24 cellular contexts compared by ENCODE assay signal in the genomic region with DNA sequence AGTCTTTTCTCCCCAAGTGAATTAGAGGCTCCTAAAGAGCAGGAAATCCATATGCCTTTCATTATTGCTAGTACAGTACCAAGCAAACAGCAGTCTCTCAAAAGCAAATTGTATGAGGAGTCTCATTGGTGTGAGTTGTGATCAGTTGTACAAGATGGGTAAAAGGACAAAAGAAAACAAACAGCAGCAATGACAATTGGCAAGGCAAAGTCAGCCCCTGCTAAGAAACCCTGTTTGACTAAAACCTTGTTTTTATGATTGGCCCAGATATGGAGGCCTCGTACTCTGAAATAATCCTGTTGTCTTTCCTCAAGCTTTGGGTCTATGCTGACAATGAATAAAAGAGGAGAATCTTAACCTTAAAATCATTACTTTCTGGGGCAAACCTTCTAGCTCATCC.
DNase-seq lines count a peak whose midpoint lies in the region; ATAC-seq and TF ChIP-seq lines count a peak whose summit lies in the region.
"Had no signal": no experiment of that assay in that cellular context is flagged by ENCODE, and none has a peak within 500 bp of the region (broad histone marks: within the 10 kb centered on the region; RNA-seq: fewer than 3 reads in every experiment).

No MANE protein-coding gene starts in this region.

- DNase-seq in SK-N-SH, result no peak
- DNase-seq in glutamatergic neuron, result no peak
- DNase-seq in osteocyte (ENCODE audit: extremely low spot score, unreplicated experiment), result no peak
- DNase-seq in Calu3, result no peak
- DNase-seq in lower leg skin (ENCODE audit: low spot score in 2 of 2), result no peak
- DNase-seq in activated T-helper 2 cell treated with anti-CD3 and anti-CD28 coated beads, Interferon-gamma antibody, Interleukin-2, Interleukin-4, amounts not matched to agents 10 μg/mL and 5 μg/mL and 100 μg/mL, durations not matched to agents 14 hours and 24 hours and 36 hours (ENCODE audit: low spot score), result no peak
- DNase-seq: Caco-2; CD4-positive, CD25-positive, alpha-beta regulatory T cell; CD8-positive, alpha-beta T cell; DMS 273 treated with DMSO at 0.1 percent for 48 hours; DMS79; EL; GDM1; H9; HFFc6 had no signal

- 93% methylated on average over 1 of the region's 1 CpG for WGBS in SK-N-SH (ENCODE audit: low lambda C conversion rate)
- 85 to 96% methylated on average over 1 of the region's 1 CpG for WGBS in lower leg skin, 2 donors

- H4K20me1 ChIP-seq in SK-N-SH (ENCODE audit: insufficient read depth), result no peaks in the 10 kb centered on the region
- H4K20me1 ChIP-seq: BLaER1 had no signal

- H3K27ac Mint-ChIP-seq in glutamatergic neuron (ENCODE audit: unreplicated experiment) (peak overlapping the region; percentile 65), osteocyte (ENCODE audit: unreplicated experiment) (peak overlapping the region; percentile 50), Calu3 (ENCODE audit: unreplicated experiment) (no peak overlapping the region)
- no peak overlapping the region for H3K27ac Mint-ChIP-seq in activated T-helper 2 cell treated with anti-CD3 and anti-CD28 coated beads, Interferon-gamma antibody, Interleukin-2, Interleukin-4, amounts not matched to agents 10 μg/mL and 5 μg/mL and 100 μg/mL, durations not matched to agents 14 hours and 24 hours and 36 hours
- H3K27ac Mint-ChIP-seq: B cell; CD4-positive, CD25-positive, alpha-beta regulatory T cell; CD8-positive, alpha-beta T cell; GM23338; H9 had no signal

- H3K36me3 ChIP-seq in SK-N-SH (replicated peaks in 1 of 2; ENCODE audit: control insufficient read depth in 1 of 2, insufficient read depth in 2 of 2, low read length in 1 of 2), result no peaks in the 10 kb centered on the region
- H3K36me3 ChIP-seq: BLaER1 had no signal

- H3K27me3 Mint-ChIP-seq in glutamatergic neuron (ENCODE audit: unreplicated experiment) (peaks cover 17% of the 10 kb centered on the region), osteocyte (ENCODE audit: unreplicated experiment) (no peaks in the 10 kb centered on the region), Calu3 (ENCODE audit: unreplicated experiment) (peaks cover 35% of the 10 kb centered on the region)
- H3K27me3 Mint-ChIP-seq in activated T-helper 2 cell treated with anti-CD3 and anti-CD28 coated beads, Interferon-gamma antibody, Interleukin-2, Interleukin-4, amounts not matched to agents 10 μg/mL and 5 μg/mL and 100 μg/mL, durations not matched to agents 14 hours and 24 hours and 36 hours (ENCODE audit: low read depth), result peaks cover 68% of the 10 kb centered on the region

- POLR2A ChIA-PET in SK-N-SH (lab: Yijun Ruan, JAX), result no interaction called here

- H3F3A ChIP-seq in SK-N-SH (replicated peaks; ENCODE audit: insufficient read depth), result peaks cover 39% of the 10 kb centered on the region

- no peak for ATAC-seq in SK-N-SH treated with all-trans-retinoic acid at 6 μM for 48 hours
- ATAC-seq in GM19328 (IDR thresholded peaks at IDR 0.05; ENCODE audit: unreplicated experiment), result no peak
- ATAC-seq: CD8-positive, alpha-beta T cell; GM12878; GM23338; HCT116 had no signal

- H3K4me3 ChIP-seq in SK-N-SH (ENCODE audit: low read depth in 2 of 2, low read length in 1 of 2) (no peak overlapping the region), lower leg skin (ENCODE audit: low read depth, poor library complexity, severe bottlenecking) (no peak overlapping the region)
- H3K4me3 ChIP-seq: BLaER1, GM12878, GM23338 had no signal

- H3K4me1 Mint-ChIP-seq in glutamatergic neuron (ENCODE audit: low read depth, unreplicated experiment), result peaks cover 25% of the 10 kb centered on the region
- H3K4me1 Mint-ChIP-seq in osteocyte (ENCODE audit: unreplicated experiment), result peaks cover 50% of the 10 kb centered on the region
- peaks cover 5% of the 10 kb centered on the region for H3K4me1 Mint-ChIP-seq in Calu3 (ENCODE audit: low read depth, unreplicated experiment)
- H3K4me1 Mint-ChIP-seq in activated T-helper 2 cell treated with anti-CD3 and anti-CD28 coated beads, Interferon-gamma antibody, Interleukin-2, Interleukin-4, amounts not matched to agents 10 μg/mL and 5 μg/mL and 100 μg/mL, durations not matched to agents 14 hours and 24 hours and 36 hours (ENCODE audit: low read depth), result no peaks in the 10 kb centered on the region

- no peak overlapping the region; a peak in 1 of 4 replicates for H3K27ac ChIP-seq in SK-N-SH (ENCODE audit: low read depth in 2 of 2, low read length in 1 of 2)
- H3K27ac ChIP-seq: 22Rv1, BLaER1, C4-2B had no signal

- no peaks in the 10 kb centered on the region for H3K9me2 ChIP-seq in SK-N-SH

- H3K4me3 Mint-ChIP-seq in glutamatergic neuron (ENCODE audit: unreplicated experiment) (peak overlapping the region; percentile 43), osteocyte (ENCODE audit: unreplicated experiment) (no peak overlapping the region), Calu3 (ENCODE audit: low read depth, unreplicated experiment) (no peak overlapping the region)
- no peak overlapping the region for H3K4me3 Mint-ChIP-seq in activated T-helper 2 cell treated with anti-CD3 and anti-CD28 coated beads, Interferon-gamma antibody, Interleukin-2, Interleukin-4, amounts not matched to agents 10 μg/mL and 5 μg/mL and 100 μg/mL, durations not matched to agents 14 hours and 24 hours and 36 hours (ENCODE audit: low read depth)
- H3K4me3 Mint-ChIP-seq: B cell; CD4-positive, CD25-positive, alpha-beta regulatory T cell; CD8-positive, alpha-beta T cell; GM23338; H9; HFFc6 had no signal

- H3K9ac ChIP-seq in SK-N-SH, result no peak overlapping the region
- H3K9ac ChIP-seq: BLaER1 had no signal

- TF ChIP-seq EP300 in SK-N-SH (IDR thresholded peaks at IDR 0.05; ENCODE audit: borderline replicate concordance in 1 of 2, low read depth in 1 of 2, low read length in 1 of 2), result no peak

- H3K9me3 Mint-ChIP-seq in glutamatergic neuron (ENCODE audit: unreplicated experiment) (peaks cover 4% of the 10 kb centered on the region), osteocyte (ENCODE audit: unreplicated experiment) (peaks cover 7% of the 10 kb centered on the region), Calu3 (ENCODE audit: low read depth, unreplicated experiment) (no peaks in the 10 kb centered on the region)
- peaks cover 5% of the 10 kb centered on the region for H3K9me3 Mint-ChIP-seq in activated T-helper 2 cell treated with anti-CD3 and anti-CD28 coated beads, Interferon-gamma antibody, Interleukin-2, Interleukin-4, amounts not matched to agents 10 μg/mL and 5 μg/mL and 100 μg/mL, durations not matched to agents 14 hours and 24 hours and 36 hours

- no TSS peak for BruUV-seq in Calu3 (replicated peaks; lab: Mats Ljungman, UMichigan)

- no peaks in the 10 kb centered on the region for H3K27me3 ChIP-seq in SK-N-SH (ENCODE audit: insufficient read depth)
- H3K27me3 ChIP-seq: BLaER1 had no signal

- H3K9me3 ChIP-seq in SK-N-SH, result 0 out of 2 replicates have a peak, but pooled peaks cover under 1% of the 10 kb centered on the region

- TF ChIP-seq POLR2A in lower leg skin (IDR thresholded peaks at IDR 0.05), result no peak

- no peak overlapping the region for H3K4me2 ChIP-seq in SK-N-SH
- H3K4me2 ChIP-seq: BLaER1 had no signal

- intact Hi-C loops in Calu3 (cut with micrococcal nuclease; ENCODE audit: unreplicated experiment), result no loop called here
- intact Hi-C loops in lower leg skin (cut with DNase I; ENCODE audit: low total_unique reads), result no loop called here
- intact Hi-C loops in activated T-helper 2 cell treated with anti-CD3 and anti-CD28 coated beads, Interferon-gamma antibody, Interleukin-2, Interleukin-4, amounts not matched to agents 10 μg/mL and 5 μg/mL and 100 μg/mL, durations not matched to agents 14 hours and 24 hours and 36 hours (cut with micrococcal nuclease), result loop anchor here (5.0 kb wide), 1 partner anchor 66 kb away; no protein-coding TSS in a partner anchor

- TF ChIP-seq RAD21 in SK-N-SH (IDR thresholded peaks at IDR 0.05; ENCODE audit: low read length), result no peak

- H2AFZ ChIP-seq in SK-N-SH (ENCODE audit: low read depth), result peak overlapping the region; percentile 2; the same call in 1 of the 2 replicates
- H2AFZ ChIP-seq: GM23338 had no signal

- CTCF ChIA-PET in SK-N-SH (lab: Yijun Ruan, JAX), result interaction anchor here (0.9 to 1.0 kb wide), 2 partner anchors 8 to 163 kb away, joined by 3 to 4 read pairs; no protein-coding TSS in a partner anchor
- CTCF ChIA-PET in Calu3 (lab: Charles Lee), result no interaction called here

- TF ChIP-seq CTCF in SK-N-SH (IDR thresholded peaks at IDR 0.05) (no peak), glutamatergic neuron (IDR thresholded peaks at IDR 0.05; ENCODE audit: partially characterized antibody, unreplicated experiment) (no peak), osteocyte (IDR thresholded peaks at IDR 0.05) (no peak), Calu3 (IDR thresholded peaks at IDR 0.05; ENCODE audit: unreplicated experiment) (no peak), lower leg skin (IDR thresholded peaks at IDR 0.05) (no peak)

- H3K36me3 Mint-ChIP-seq in glutamatergic neuron (ENCODE audit: unreplicated experiment) (peaks cover 10% of the 10 kb centered on the region), osteocyte (ENCODE audit: unreplicated experiment) (peaks cover 2% of the 10 kb centered on the region), Calu3 (ENCODE audit: insufficient read depth, unreplicated experiment) (no peaks in the 10 kb centered on the region)
- peaks cover 12% of the 10 kb centered on the region for H3K36me3 Mint-ChIP-seq in activated T-helper 2 cell treated with anti-CD3 and anti-CD28 coated beads, Interferon-gamma antibody, Interleukin-2, Interleukin-4, amounts not matched to agents 10 μg/mL and 5 μg/mL and 100 μg/mL, durations not matched to agents 14 hours and 24 hours and 36 hours (ENCODE audit: low read depth)
- H3K36me3 Mint-ChIP-seq: CD8-positive, alpha-beta T cell had no signal

- H3K4me1 ChIP-seq in SK-N-SH (ENCODE audit: control insufficient read depth in 1 of 2, insufficient read depth in 2 of 2, low read depth in 1 of 2, low read length in 1 of 2), result peaks cover 0 to 25% of the 10 kb centered on the region in 2 experiments
- H3K4me1 ChIP-seq: BLaER1, Caco-2 had no signal

- H3K79me2 ChIP-seq in SK-N-SH (ENCODE audit: insufficient read depth), result no peaks in the 10 kb centered on the region

TF ChIP-seq in SK-N-SH, 30 proteins besides CTCF, POLR2A, EP300 and RAD21 (continues in another document):
- TF ChIP-seq FOSL2 (IDR thresholded peaks at IDR 0.05; ENCODE audit: borderline replicate concordance, low read depth), result no peak
- TF ChIP-seq NRF1 (IDR thresholded peaks at IDR 0.05; ENCODE audit: low read depth, low read length), result no peak

Comparison
In these comparisons a context has a peak if more than half of its experiments do, and no peak if none do; other contexts are left out.
1. H3K27ac Mint-ChIP-seq: peak in glutamatergic neuron (single experiment) and osteocyte (single experiment); none in Calu3 (single experiment) and activated T-helper 2 cell treated with anti-CD3 and anti-CD28 coated beads, Interferon-gamma antibody, Interleukin-2, Interleukin-4, amounts not matched to agents 10 μg/mL and 5 μg/mL and 100 μg/mL, durations not matched to agents 14 hours and 24 hours and 36 hours (single experiment).